In genomic region chr22:24285245-24285644, GRCh38 we compare ENCODE assay signal across 11 cellular contexts. TPM values are rescaled to one million over a fixed set of nuclear protein-coding genes. Genes with fewer than 3 reads are reported as not detected.
DNase-seq lines count a peak whose midpoint lies in the region; ATAC-seq and TF ChIP-seq lines count a peak whose summit lies in the region.
"Had no signal": no experiment of that assay in that cellular context is flagged by ENCODE, and none has a peak within 500 bp of the region (broad histone marks: within the 10 kb centered on the region; RNA-seq: fewer than 3 reads in every experiment).

No MANE protein-coding gene starts in this region.

- H3K27me3 Mint-ChIP-seq in MCF 10A (ENCODE audit: insufficient read depth, unreplicated experiment): no peaks in the 10 kb centered on the region
- no peaks in the 10 kb centered on the region for H3K27me3 Mint-ChIP-seq in stimulated activated naive CD8-positive, alpha-beta T cell treated with anti-CD3 and anti-CD28 coated beads, Interleukin-15, amount 100 ng/mL, for 72 hours

- no peaks in the 10 kb centered on the region for H3K9me3 ChIP-seq in breast epithelium
- no peaks in the 10 kb centered on the region for H3K9me3 ChIP-seq in SK-N-MC (ENCODE audit: low read depth, low read length)
- H3K9me3 ChIP-seq: pancreas had no signal

- no peak for TF ChIP-seq POLR2A in breast epithelium (IDR thresholded peaks at IDR 0.05)

- POLR2A ChIA-PET in MCF 10A (lab: Yijun Ruan, JAX): interaction anchor here (1.8 kb wide), 1 partner anchor 20 kb away, joined by 5 read pairs; no protein-coding TSS in a partner anchor

- H3K9ac ChIP-seq in SK-N-MC (ENCODE audit: insufficient read length): no peak overlapping the region

- peak overlapping the region in 1 of 2 donors; percentile 29 for H3K27ac ChIP-seq in breast epithelium
- 0 out of 2 replicates have a peak overlapping the region, but pooled peaks have one; percentile 15 for H3K27ac ChIP-seq in SK-N-MC
- H3K27ac ChIP-seq: pancreas had no signal

- H3K27ac Mint-ChIP-seq in MCF 10A (ENCODE audit: low read depth, unreplicated experiment): peak overlapping the region; percentile 36
- peak overlapping the region in 1 of 2 donors; percentile 54 for H3K27ac Mint-ChIP-seq in stimulated activated naive CD8-positive, alpha-beta T cell treated with anti-CD3 and anti-CD28 coated beads, Interleukin-15, amount 100 ng/mL, for 72 hours

- H3K9me3 Mint-ChIP-seq in MCF 10A (ENCODE audit: unreplicated experiment): no peaks in the 10 kb centered on the region
- H3K9me3 Mint-ChIP-seq in stimulated activated naive CD8-positive, alpha-beta T cell treated with anti-CD3 and anti-CD28 coated beads, Interleukin-15, amount 100 ng/mL, for 72 hours: no peaks in the 10 kb centered on the region

- DNase-seq in MCF 10A (ENCODE audit: unreplicated experiment) (no peak), breast epithelium (ENCODE audit: low spot score in 2 of 2) (no peak), SK-N-MC (ENCODE audit: low read depth, low spot score) (no peak), fibroblast of peridontal ligament (ENCODE audit: extremely low read depth) (peak; percentile 66), NCI-H1105 treated with DMSO at 0.1 percent for 48 hours (lab: John Stamatoyannopoulos, UW) (no peak), COLO668 (lab: John Stamatoyannopoulos, UW; ENCODE audit: unreplicated experiment) (no peak)
- no peak for DNase-seq in stimulated activated naive CD8-positive, alpha-beta T cell treated with anti-CD3 and anti-CD28 coated beads, Interleukin-15, amount 100 ng/mL, for 72 hours
- DNase-seq: kidney, NCI-H2081, pancreas had no signal

- peaks cover 8% of the 10 kb centered on the region for H3K36me3 Mint-ChIP-seq in MCF 10A (ENCODE audit: insufficient read depth, unreplicated experiment)

- H3K4me1 Mint-ChIP-seq in MCF 10A (ENCODE audit: insufficient read depth, unreplicated experiment): peaks cover 39% of the 10 kb centered on the region
- H3K4me1 Mint-ChIP-seq in stimulated activated naive CD8-positive, alpha-beta T cell treated with anti-CD3 and anti-CD28 coated beads, Interleukin-15, amount 100 ng/mL, for 72 hours: peaks cover 68% of the 10 kb centered on the region

- no peak overlapping the region for H3K4me3 ChIP-seq in breast epithelium
- H3K4me3 ChIP-seq in SK-N-MC: no peak overlapping the region
- H3K4me3 ChIP-seq: pancreas had no signal

- intact Hi-C loops in MCF 10A (cut with micrococcal nuclease) (no loop called here), breast epithelium (cut with DNase I; ENCODE audit: low total_unique reads) (no loop called here)

- CTCF ChIA-PET in MCF 10A (lab: Yijun Ruan, JAX): interaction anchor here (1.0 to 1.1 kb wide), 2 partner anchors 10 to 17 kb away, joined by 4 read pairs; no protein-coding TSS in a partner anchor

- no peak overlapping the region for H3K4me3 Mint-ChIP-seq in MCF 10A (ENCODE audit: unreplicated experiment)
- peak overlapping the region; percentile 22 to 48 for H3K4me3 Mint-ChIP-seq in stimulated activated naive CD8-positive, alpha-beta T cell treated with anti-CD3 and anti-CD28 coated beads, Interleukin-15, amount 100 ng/mL, for 72 hours

- no TSS peak for BruUV-seq in MCF 10A (replicated peaks; lab: Mats Ljungman, UMichigan)

- H3K27me3 ChIP-seq in breast epithelium: no peaks in the 10 kb centered on the region
- H3K27me3 ChIP-seq: pancreas had no signal

- TF ChIP-seq CTCF in MCF 10A (IDR thresholded peaks at IDR 0.05; ENCODE audit: unreplicated experiment): no peak
- no peak for TF ChIP-seq CTCF in breast epithelium (IDR thresholded peaks at IDR 0.05)

- H3K36me3 ChIP-seq in breast epithelium (no peaks in the 10 kb centered on the region), SK-N-MC (ENCODE audit: insufficient read depth, low read length) (0 out of 2 replicates have a peak, but pooled peaks cover 2% of the 10 kb centered on the region)
- H3K36me3 ChIP-seq: pancreas had no signal

- peaks cover 0 to 8% of the 10 kb centered on the region in 2 donors for H3K4me1 ChIP-seq in breast epithelium

- peak; percentile 95 for ATAC-seq in stimulated activated naive CD8-positive, alpha-beta T cell treated with anti-CD3 and anti-CD28 coated beads, Interleukin-15, amount 100 ng/mL, for 72 hours
- ATAC-seq in GM19397 (IDR thresholded peaks at IDR 0.05; ENCODE audit: unreplicated experiment): no peak
- ATAC-seq: pancreas had no signal

RNA-seq across cellular contexts. Expression of gene SPECC1L, which starts 14.6 kb away (rescaled TPM):
- total RNA-seq in MCF 10A (2022) (48.7 and 60.4 TPM in 2 replicates), breast epithelium (10 to 100 TPM; 33.4 to 61.0 (median 53.7) TPM)

RNA-seq across cellular contexts. Expression of gene GGT5, which starts 40.4 kb away (rescaled TPM):
- total RNA-seq in MCF 10A (2022) (31.5 and 34.6 TPM in 2 replicates), breast epithelium (100 to 1,000 TPM in 1 of 3 donors, 10 to 100 TPM in 2; 27.1 to 114 (median 61.0) TPM)
